16 cellular contexts compared by ENCODE assay signal in genomic region chr9:95143591-95144561, GRCh38.
DNase-seq lines count a peak whose midpoint lies in the region; ATAC-seq and TF ChIP-seq lines count a peak whose summit lies in the region.
"Had no signal": no experiment of that assay in that cellular context is flagged by ENCODE, and none has a peak within 500 bp of the region (broad histone marks: within the 10 kb centered on the region; RNA-seq: fewer than 3 reads in every experiment).

No MANE protein-coding gene starts in this region.

- H3K27ac ChIP-seq in lower lobe of right lung = peak overlapping the region; percentile 41
- peak overlapping the region; percentile 77 for H3K27ac ChIP-seq in subcutaneous abdominal adipose tissue (ENCODE audit: low read depth, low read length)

- intact Hi-C loops in lower lobe of right lung (cut with DNase I) = no loop called here

- peak; percentile 74 to 90 for ATAC-seq in lower lobe of right lung
- no peak for ATAC-seq in natural killer cell treated with Interleukin-12 subunit alpha and Interleukin-12 subunit beta and Interleukin-15 and Interleukin-18, amount 100 ng/mL, for 72 hours
- ATAC-seq in GM21423 (IDR thresholded peaks at IDR 0.05; ENCODE audit: unreplicated experiment) = no peak
- no peak for ATAC-seq in HG02642 (IDR thresholded peaks at IDR 0.05; ENCODE audit: poor library complexity, unreplicated experiment)
- ATAC-seq: effector memory CD8-positive, alpha-beta T cell; Panc1 had no signal

- H3K4me3 ChIP-seq in lower lobe of right lung = no peak overlapping the region
- H3K4me3 ChIP-seq in subcutaneous abdominal adipose tissue (ENCODE audit: low read depth in 1 of 5, low read length in 5 of 5) = peak overlapping the region in 3 of 5 donors; percentile 17 to 41 (median 29)

- no peaks in the 10 kb centered on the region for H3K4me1 Mint-ChIP-seq in natural killer cell treated with Interleukin-12 subunit alpha and Interleukin-12 subunit beta and Interleukin-15 and Interleukin-18, amount 100 ng/mL, for 72 hours (ENCODE audit: low read depth in 2 of 2)

- DNase-seq in HCEC 1CT (peak; percentile 65), fibroblast of gingiva (ENCODE audit: low read depth) (peak; percentile 99), lower lobe of right lung (peak; percentile 54)
- no peak for DNase-seq in natural killer cell treated with Interleukin-12 subunit alpha and Interleukin-12 subunit beta and Interleukin-15 and Interleukin-18, amount 100 ng/mL, for 72 hours (ENCODE audit: low spot score)
- no peak for DNase-seq in activated effector memory CD4-positive, alpha-beta T cell treated with anti-CD3 and anti-CD28 coated beads, Interleukin-2, amount 50 U/mL, for 16 hours
- DNase-seq: activated CD8-positive, alpha-beta memory T cell treated with anti-CD3 and anti-CD28 coated beads for 24 hours; activated naive CD8-positive, alpha-beta T cell treated with anti-CD3 and anti-CD28 coated beads, Interleukin-2, amount 10 ng/mL, durations not matched to agents 7 days and 5 days; effector memory CD8-positive, alpha-beta T cell; GF-D8; KG1; NCI-H2107; T1000 had no signal

- no peak overlapping the region for H3K4me3 Mint-ChIP-seq in natural killer cell treated with Interleukin-12 subunit alpha and Interleukin-12 subunit beta and Interleukin-15 and Interleukin-18, amount 100 ng/mL, for 72 hours
- H3K4me3 Mint-ChIP-seq: activated naive CD8-positive, alpha-beta T cell treated with anti-CD3 and anti-CD28 coated beads, Interleukin-2, amount 10 ng/mL, durations not matched to agents 7 days and 5 days; effector memory CD8-positive, alpha-beta T cell had no signal

- peak overlapping the region in 3 of 5 donors; percentile 32 to 69 (median 52) for H3K9ac ChIP-seq in subcutaneous abdominal adipose tissue (ENCODE audit: low read length in 5 of 5)

- H3K4me1 ChIP-seq in lower lobe of right lung (no peaks in the 10 kb centered on the region), subcutaneous abdominal adipose tissue (ENCODE audit: control insufficient read depth in 5 of 5, insufficient read depth in 5 of 5, low read length in 5 of 5) (peaks cover 0 to 21% (median 10%) of the 10 kb centered on the region in 5 donors)

- H3K27me3 ChIP-seq in lower lobe of right lung (ENCODE audit: low read depth) (no peaks in the 10 kb centered on the region), subcutaneous abdominal adipose tissue (ENCODE audit: control insufficient read depth in 5 of 5, insufficient read depth in 4 of 5, low read length in 5 of 5) (no peaks in the 10 kb centered on the region)

- H3K27ac Mint-ChIP-seq in natural killer cell treated with Interleukin-12 subunit alpha and Interleukin-12 subunit beta and Interleukin-15 and Interleukin-18, amount 100 ng/mL, for 72 hours = no peak overlapping the region
- H3K27ac Mint-ChIP-seq: activated naive CD8-positive, alpha-beta T cell treated with anti-CD3 and anti-CD28 coated beads, Interleukin-2, amount 10 ng/mL, durations not matched to agents 7 days and 5 days; effector memory CD8-positive, alpha-beta T cell had no signal

- no peaks in the 10 kb centered on the region for H3K36me3 Mint-ChIP-seq in natural killer cell treated with Interleukin-12 subunit alpha and Interleukin-12 subunit beta and Interleukin-15 and Interleukin-18, amount 100 ng/mL, for 72 hours

- no peak for TF ChIP-seq CTCF in lower lobe of right lung (IDR thresholded peaks at IDR 0.05)

- H3K9me3 ChIP-seq in lower lobe of right lung = no peaks in the 10 kb centered on the region
- no peaks in the 10 kb centered on the region for H3K9me3 ChIP-seq in subcutaneous abdominal adipose tissue (ENCODE audit: control insufficient read depth in 5 of 5, low read length in 5 of 5)

- no peaks in the 10 kb centered on the region for H3K9me3 Mint-ChIP-seq in natural killer cell treated with Interleukin-12 subunit alpha and Interleukin-12 subunit beta and Interleukin-15 and Interleukin-18, amount 100 ng/mL, for 72 hours
- H3K9me3 Mint-ChIP-seq: activated naive CD8-positive, alpha-beta T cell treated with anti-CD3 and anti-CD28 coated beads, Interleukin-2, amount 10 ng/mL, durations not matched to agents 7 days and 5 days; effector memory CD8-positive, alpha-beta T cell had no signal

- H3K27me3 Mint-ChIP-seq in natural killer cell treated with Interleukin-12 subunit alpha and Interleukin-12 subunit beta and Interleukin-15 and Interleukin-18, amount 100 ng/mL, for 72 hours = no peaks in the 10 kb centered on the region
- H3K27me3 Mint-ChIP-seq: activated naive CD8-positive, alpha-beta T cell treated with anti-CD3 and anti-CD28 coated beads, Interleukin-2, amount 10 ng/mL, durations not matched to agents 7 days and 5 days; effector memory CD8-positive, alpha-beta T cell had no signal

- no peaks in the 10 kb centered on the region for H3K36me3 ChIP-seq in lower lobe of right lung
- H3K36me3 ChIP-seq in subcutaneous abdominal adipose tissue (ENCODE audit: control insufficient read depth in 5 of 5, insufficient read depth in 5 of 5, low read length in 5 of 5) = no peaks in the 10 kb centered on the region

Comparison
In these comparisons a context has a peak if more than half of its experiments do, and no peak if none do; other contexts are left out.
1. DNase-seq: peak in HCEC 1CT (single experiment), fibroblast of gingiva (single experiment) and lower lobe of right lung (single experiment); none in natural killer cell treated with Interleukin-12 subunit alpha and Interleukin-12 subunit beta and Interleukin-15 and Interleukin-18, amount 100 ng/mL, for 72 hours (single experiment) and activated effector memory CD4-positive, alpha-beta T cell treated with anti-CD3 and anti-CD28 coated beads, Interleukin-2, amount 50 U/mL, for 16 hours (single experiment).
2. ATAC-seq: peak in lower lobe of right lung (2 of 2); none in natural killer cell treated with Interleukin-12 subunit alpha and Interleukin-12 subunit beta and Interleukin-15 and Interleukin-18, amount 100 ng/mL, for 72 hours (0 of 2), GM21423 (single experiment) and HG02642 (single experiment).